1 cellular context compared by ENCODE assay signal in the genomic region with DNA sequence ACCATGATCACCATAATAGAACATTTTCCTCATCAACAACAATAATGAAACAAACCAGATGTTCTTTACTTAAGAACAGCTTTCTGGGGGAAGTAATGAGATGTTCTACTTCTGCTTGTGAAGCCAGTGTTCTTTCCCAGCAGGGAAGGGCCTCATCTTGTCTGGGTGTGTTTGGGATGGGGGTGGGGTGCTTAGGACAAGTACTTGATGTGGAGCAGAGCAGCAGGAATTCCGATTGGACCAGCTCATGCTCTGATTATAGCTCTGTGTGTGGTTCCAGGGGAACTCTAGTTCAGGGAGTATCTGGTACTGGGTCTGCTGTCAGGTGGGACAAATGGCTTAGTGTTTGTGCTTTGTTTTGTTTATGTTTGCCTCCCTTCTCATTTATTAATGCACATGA.
TF ChIP-seq lines count a peak whose summit lies in the region.

No MANE protein-coding gene starts in this region.

TF ChIP-seq in HCT116, 20 proteins besides CTCF, POLR2A, EP300 and RAD21 (continued from another document):
- TF ChIP-seq, protein P1, sequence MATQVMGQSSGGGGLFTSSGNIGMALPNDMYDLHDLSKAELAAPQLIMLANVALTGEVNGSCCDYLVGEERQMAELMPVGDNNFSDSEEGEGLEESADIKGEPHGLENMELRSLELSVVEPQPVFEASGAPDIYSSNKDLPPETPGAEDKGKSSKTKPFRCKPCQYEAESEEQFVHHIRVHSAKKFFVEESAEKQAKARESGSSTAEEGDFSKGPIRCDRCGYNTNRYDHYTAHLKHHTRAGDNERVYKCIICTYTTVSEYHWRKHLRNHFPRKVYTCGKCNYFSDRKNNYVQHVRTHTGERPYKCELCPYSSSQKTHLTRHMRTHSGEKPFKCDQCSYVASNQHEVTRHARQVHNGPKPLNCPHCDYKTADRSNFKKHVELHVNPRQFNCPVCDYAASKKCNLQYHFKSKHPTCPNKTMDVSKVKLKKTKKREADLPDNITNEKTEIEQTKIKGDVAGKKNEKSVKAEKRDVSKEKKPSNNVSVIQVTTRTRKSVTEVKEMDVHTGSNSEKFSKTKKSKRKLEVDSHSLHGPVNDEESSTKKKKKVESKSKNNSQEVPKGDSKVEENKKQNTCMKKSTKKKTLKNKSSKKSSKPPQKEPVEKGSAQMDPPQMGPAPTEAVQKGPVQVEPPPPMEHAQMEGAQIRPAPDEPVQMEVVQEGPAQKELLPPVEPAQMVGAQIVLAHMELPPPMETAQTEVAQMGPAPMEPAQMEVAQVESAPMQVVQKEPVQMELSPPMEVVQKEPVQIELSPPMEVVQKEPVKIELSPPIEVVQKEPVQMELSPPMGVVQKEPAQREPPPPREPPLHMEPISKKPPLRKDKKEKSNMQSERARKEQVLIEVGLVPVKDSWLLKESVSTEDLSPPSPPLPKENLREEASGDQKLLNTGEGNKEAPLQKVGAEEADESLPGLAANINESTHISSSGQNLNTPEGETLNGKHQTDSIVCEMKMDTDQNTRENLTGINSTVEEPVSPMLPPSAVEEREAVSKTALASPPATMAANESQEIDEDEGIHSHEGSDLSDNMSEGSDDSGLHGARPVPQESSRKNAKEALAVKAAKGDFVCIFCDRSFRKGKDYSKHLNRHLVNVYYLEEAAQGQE (IDR thresholded peaks at IDR 0.05; ENCODE audit: low read depth), result no peak
- TF ChIP-seq ZFX (IDR thresholded peaks at IDR 0.05) (no peak), ZNF274 (IDR thresholded peaks at IDR 0.05; ENCODE audit: low read depth, low read length) (no peak), EZH2 (IDR thresholded peaks at IDR 0.05) (no peak), SRF (IDR thresholded peaks at IDR 0.05; ENCODE audit: low read depth) (no peak), EZH2phosphoT487 (IDR thresholded peaks at IDR 0.05; ENCODE audit: borderline replicate concordance) (no peak)
- TF ChIP-seq, protein P2, sequence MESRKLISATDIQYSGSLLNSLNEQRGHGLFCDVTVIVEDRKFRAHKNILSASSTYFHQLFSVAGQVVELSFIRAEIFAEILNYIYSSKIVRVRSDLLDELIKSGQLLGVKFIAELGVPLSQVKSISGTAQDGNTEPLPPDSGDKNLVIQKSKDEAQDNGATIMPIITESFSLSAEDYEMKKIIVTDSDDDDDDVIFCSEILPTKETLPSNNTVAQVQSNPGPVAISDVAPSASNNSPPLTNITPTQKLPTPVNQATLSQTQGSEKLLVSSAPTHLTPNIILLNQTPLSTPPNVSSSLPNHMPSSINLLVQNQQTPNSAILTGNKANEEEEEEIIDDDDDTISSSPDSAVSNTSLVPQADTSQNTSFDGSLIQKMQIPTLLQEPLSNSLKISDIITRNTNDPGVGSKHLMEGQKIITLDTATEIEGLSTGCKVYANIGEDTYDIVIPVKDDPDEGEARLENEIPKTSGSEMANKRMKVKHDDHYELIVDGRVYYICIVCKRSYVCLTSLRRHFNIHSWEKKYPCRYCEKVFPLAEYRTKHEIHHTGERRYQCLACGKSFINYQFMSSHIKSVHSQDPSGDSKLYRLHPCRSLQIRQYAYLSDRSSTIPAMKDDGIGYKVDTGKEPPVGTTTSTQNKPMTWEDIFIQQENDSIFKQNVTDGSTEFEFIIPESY (IDR thresholded peaks at IDR 0.05; ENCODE audit: extremely low read depth, insufficient replicate concordance, low read length), result no peak
